21 cellular contexts compared by ENCODE assay signal in the genomic region with DNA sequence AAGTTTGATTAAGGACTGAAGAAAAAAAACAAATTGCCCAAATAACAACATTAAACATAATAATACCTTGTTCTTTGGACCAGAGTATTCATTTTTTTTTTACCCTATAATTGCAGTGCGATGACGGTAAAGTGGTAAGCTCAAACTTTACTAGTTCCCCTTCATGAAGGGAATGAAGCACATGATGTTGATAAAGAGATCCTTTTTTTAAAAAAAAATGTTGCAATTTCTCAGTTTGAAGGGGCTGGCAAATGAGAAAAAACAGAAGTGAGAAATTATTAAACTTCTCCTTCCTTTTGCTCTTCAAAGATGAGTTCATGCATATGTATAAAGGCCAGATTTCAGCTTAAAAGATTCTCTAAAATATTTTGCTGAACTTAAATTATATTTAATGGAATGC.
DNase-seq lines count a peak whose midpoint lies in the region; ATAC-seq, FAIRE-seq and TF ChIP-seq lines count a peak whose summit lies in the region.
"Had no signal": no experiment of that assay in that cellular context is flagged by ENCODE, and none has a peak within 500 bp of the region (broad histone marks: within the 10 kb centered on the region; RNA-seq: fewer than 3 reads in every experiment).

No MANE protein-coding gene starts in this region.

- H3K36me3 ChIP-seq in OCI-LY3 (replicated peaks; ENCODE audit: low read depth, low read length), result no peaks in the 10 kb centered on the region
- no peaks in the 10 kb centered on the region for H3K36me3 ChIP-seq in HepG2 (replicated peaks in 1 of 2; ENCODE audit: control insufficient read depth in 1 of 2, insufficient read depth in 2 of 2, low read length in 2 of 2)
- H3K36me3 ChIP-seq: left ventricle myocardium inferior, pancreas had no signal

- WGBS in HepG2 (ENCODE audit: low lambda C conversion rate), result 0% methylated on average over 2 of the region's 2 CpGs

- TF ChIP-seq EP300 in HepG2 (IDR thresholded peaks at IDR 0.05; ENCODE audit: low read depth in 2 of 2, low read length in 2 of 2) (no peak), HepG2 (CRISPR knock-in tag; IDR thresholded peaks at IDR 0.05; ENCODE audit: borderline replicate concordance) (no peak)

- no peak for TF ChIP-seq RAD21 in HepG2 (CRISPR knock-in tag; IDR thresholded peaks at IDR 0.05)

- no peak for FAIRE-seq in HepG2 (lab: Jason Lieb, UNC)
- FAIRE-seq: D721Med, endothelial cell of umbilical vein, GM18507 had no signal

- no peak overlapping the region for H3K27ac Mint-ChIP-seq in T-helper 2 cell treated with Interferon-gamma antibody and Interleukin-4, amounts not matched to agents 5 μg/mL and 100 μg/mL, for 36 hours
- H3K27ac Mint-ChIP-seq: activated CD4-positive, alpha-beta T cell treated with anti-CD3 and anti-CD28 coated beads, Interleukin-2, amount 10 ng/mL, durations not matched to agents 7 days and 5 days; activated T-cell treated with anti-CD3 and anti-CD28 coated beads, Interleukin-2, amount 50 U/mL, for 72 hours; CD4-positive, CD25-positive, alpha-beta regulatory T cell; WTC11 had no signal

- no peak for TF ChIP-seq POLR2A in HepG2 (IDR thresholded peaks at IDR 0.05; ENCODE audit: insufficient read depth in 1 of 2, low read depth in 2 of 2, low read length in 2 of 2)

- BruUV-seq in HepG2 (replicated peaks; lab: Mats Ljungman, UMichigan), result no TSS peak

- ATAC-seq in HepG2 (no peak), GM19328 (IDR thresholded peaks at IDR 0.05; ENCODE audit: unreplicated experiment) (no peak), HG02970 (IDR thresholded peaks at IDR 0.05; ENCODE audit: low FRiP score, unreplicated experiment) (no peak)
- ATAC-seq: activated T-cell treated with anti-CD3 and anti-CD28 coated beads, Interleukin-2, amount 50 U/mL, for 72 hours; WTC11 had no signal

- H3K27me3 Mint-ChIP-seq in T-helper 2 cell treated with Interferon-gamma antibody and Interleukin-4, amounts not matched to agents 5 μg/mL and 100 μg/mL, for 36 hours (ENCODE audit: low read depth), result no peaks in the 10 kb centered on the region
- H3K27me3 Mint-ChIP-seq: activated CD4-positive, alpha-beta T cell treated with anti-CD3 and anti-CD28 coated beads, Interleukin-2, amount 10 ng/mL, durations not matched to agents 7 days and 5 days; CD4-positive, CD25-positive, alpha-beta regulatory T cell had no signal

- H3K4me1 ChIP-seq in OCI-LY3 (ENCODE audit: low read length) (peaks cover 34% of the 10 kb centered on the region), HepG2 (ENCODE audit: insufficient read depth, low read length) (no peaks in the 10 kb centered on the region)
- H3K4me1 ChIP-seq: left ventricle myocardium inferior, pancreas had no signal

- TF ChIP-seq CTCF in OCI-LY3 (IDR thresholded peaks at IDR 0.05; ENCODE audit: low read depth, low read length), result no peak
- TF ChIP-seq CTCF in HepG2 (CRISPR knock-in tag; IDR thresholded peaks at IDR 0.05), result no peak

- H2AFZ ChIP-seq in OCI-LY3 (ENCODE audit: low read depth, low read length) (peak overlapping the region; percentile 82), HepG2 (ENCODE audit: low read length) (no peak overlapping the region)

- no peaks in the 10 kb centered on the region for H3K9me3 ChIP-seq in OCI-LY3 (ENCODE audit: insufficient read depth, low read length)
- no peaks in the 10 kb centered on the region for H3K9me3 ChIP-seq in HepG2 (ENCODE audit: low read length)
- H3K9me3 ChIP-seq: left ventricle myocardium inferior, pancreas had no signal

- POLR2A ChIA-PET in HepG2 (lab: Yijun Ruan, JAX), result no interaction called here

- peak overlapping the region; percentile 64 for H3K9ac ChIP-seq in OCI-LY3 (ENCODE audit: low read length)
- H3K9ac ChIP-seq in HepG2 (ENCODE audit: insufficient read depth, low read depth, low read length), result no peak overlapping the region

- no peaks in the 10 kb centered on the region for H3K4me1 Mint-ChIP-seq in T-helper 2 cell treated with Interferon-gamma antibody and Interleukin-4, amounts not matched to agents 5 μg/mL and 100 μg/mL, for 36 hours (ENCODE audit: low read depth)
- H3K4me1 Mint-ChIP-seq: activated CD4-positive, alpha-beta T cell treated with anti-CD3 and anti-CD28 coated beads, Interleukin-2, amount 10 ng/mL, durations not matched to agents 7 days and 5 days; CD4-positive, CD25-positive, alpha-beta regulatory T cell; central memory CD8-positive, alpha-beta T cell had no signal

- H3K27ac ChIP-seq in OCI-LY3 (ENCODE audit: low read length), result peak overlapping the region; percentile 95
- H3K27ac ChIP-seq in epithelial cell of prostate, result peak overlapping the region; percentile 63
- no peak overlapping the region for H3K27ac ChIP-seq in HepG2 (ENCODE audit: extremely low read length, insufficient read depth, low read length)
- H3K27ac ChIP-seq: left ventricle myocardium inferior had no signal

- CTCF ChIA-PET in HepG2 (lab: Yijun Ruan, JAX; ENCODE audit: low intra/inter-chr PET ratio, low total read pairs), result no interaction called here

- DNase-seq in Kasumi-1 (lab: John Stamatoyannopoulos, UW) (peak; percentile 32 to 51), epithelial cell of prostate (ENCODE audit: low read depth, low spot score) (no peak), HepG2 (ENCODE audit: low spot score) (no peak)
- DNase-seq in T-helper 2 cell treated with Interferon-gamma antibody and Interleukin-4, amounts not matched to agents 5 μg/mL and 100 μg/mL, for 36 hours (ENCODE audit: low spot score), result no peak
- DNase-seq: activated CD4-positive, alpha-beta T cell treated with anti-CD3 and anti-CD28 coated beads, Interleukin-2, amount 10 ng/mL, durations not matched to agents 7 days and 5 days; activated naive CD4-positive, alpha-beta T cell; activated T-cell treated with anti-CD3 and anti-CD28 coated beads, Interleukin-2, amount 50 U/mL, for 72 hours; CD4-positive, CD25-positive, alpha-beta regulatory T cell; left ventricle myocardium inferior; NCI-H1105; NCI-H2029; pancreas had no signal

- no peaks in the 10 kb centered on the region for H3K36me3 Mint-ChIP-seq in T-helper 2 cell treated with Interferon-gamma antibody and Interleukin-4, amounts not matched to agents 5 μg/mL and 100 μg/mL, for 36 hours (ENCODE audit: low read depth)
- H3K36me3 Mint-ChIP-seq: CD4-positive, CD25-positive, alpha-beta regulatory T cell had no signal

- in situ Hi-C loops in HepG2 (cut with HindIII; ENCODE audit: extremely low pct_ligation_motif_present, low pct_unique_long_range_greater_than_20kb), result no loop called here

- intact Hi-C loops in HepG2 (cut with micrococcal nuclease; ENCODE audit: unreplicated experiment), result no loop called here

- no peaks in the 10 kb centered on the region for H3K9me3 Mint-ChIP-seq in T-helper 2 cell treated with Interferon-gamma antibody and Interleukin-4, amounts not matched to agents 5 μg/mL and 100 μg/mL, for 36 hours
- H3K9me3 Mint-ChIP-seq: activated CD4-positive, alpha-beta T cell treated with anti-CD3 and anti-CD28 coated beads, Interleukin-2, amount 10 ng/mL, durations not matched to agents 7 days and 5 days; central memory CD8-positive, alpha-beta T cell; nephron had no signal

- no peaks in the 10 kb centered on the region for H3K27me3 ChIP-seq in OCI-LY3 (ENCODE audit: low read depth, low read length)
- H3K27me3 ChIP-seq in HepG2 (ENCODE audit: control insufficient read depth in 1 of 2, insufficient read depth in 2 of 2, low read length in 2 of 2), result no peaks in the 10 kb centered on the region
- H3K27me3 ChIP-seq: pancreas had no signal

- H4K20me1 ChIP-seq in OCI-LY3 (ENCODE audit: insufficient read depth, low read length), result no peaks in the 10 kb centered on the region
- H4K20me1 ChIP-seq in HepG2 (ENCODE audit: insufficient read depth, low read length), result no peaks in the 10 kb centered on the region

- no peak overlapping the region for H3K4me3 Mint-ChIP-seq in T-helper 2 cell treated with Interferon-gamma antibody and Interleukin-4, amounts not matched to agents 5 μg/mL and 100 μg/mL, for 36 hours
- H3K4me3 Mint-ChIP-seq: activated CD4-positive, alpha-beta T cell treated with anti-CD3 and anti-CD28 coated beads, Interleukin-2, amount 10 ng/mL, durations not matched to agents 7 days and 5 days; activated T-cell treated with anti-CD3 and anti-CD28 coated beads, Interleukin-2, amount 50 U/mL, for 72 hours; CD4-positive, CD25-positive, alpha-beta regulatory T cell; central memory CD8-positive, alpha-beta T cell; nephron; WTC11 had no signal

- H3K79me2 ChIP-seq in OCI-LY3 (ENCODE audit: low read length) (no peaks in the 10 kb centered on the region), HepG2 (ENCODE audit: insufficient read depth, low read length) (no peaks in the 10 kb centered on the region)

- H3K4me2 ChIP-seq in OCI-LY3 (ENCODE audit: low read length) (peak overlapping the region; percentile 83), HepG2 (ENCODE audit: low read depth, low read length) (no peak overlapping the region)

- peak overlapping the region; percentile 62 for H3K4me3 ChIP-seq in OCI-LY3 (ENCODE audit: low read length)
- H3K4me3 ChIP-seq in HepG2 (replicated peaks in 1 of 3; ENCODE audit: insufficient read depth in 1 of 3, low read depth in 2 of 3, low read length in 3 of 3), result no peak overlapping the region
- H3K4me3 ChIP-seq: left ventricle myocardium inferior, pancreas had no signal

TF ChIP-seq in HepG2, 621 proteins besides CTCF, POLR2A, EP300 and RAD21 (continues in another document):
- TF ChIP-seq NFE2L2 (IDR thresholded peaks at IDR 0.05; ENCODE audit: low read length) (no peak), REPIN1 (CRISPR knock-in tag; IDR thresholded peaks at IDR 0.05; ENCODE audit: borderline replicate concordance, low read depth) (no peak), TFAP4 (IDR thresholded peaks at IDR 0.05; ENCODE audit: borderline replicate concordance, low read depth) (no peak), ZZZ3 (CRISPR knock-in tag; IDR thresholded peaks at IDR 0.05; ENCODE audit: borderline replicate concordance) (no peak), ZFYVE20 (CRISPR knock-in tag; IDR thresholded peaks at IDR 0.05; ENCODE audit: borderline replicate concordance, low read depth) (no peak), ZFP36L1 (CRISPR knock-in tag; IDR thresholded peaks at IDR 0.05) (no peak), NR2C2 (CRISPR knock-in tag; IDR thresholded peaks at IDR 0.05; ENCODE audit: borderline replicate concordance) (no peak), NCOA5 (CRISPR knock-in tag; IDR thresholded peaks at IDR 0.05) (no peak), HNF4G (IDR thresholded peaks at IDR 0.05; ENCODE audit: borderline replicate concordance, low read depth, low read length) (no peak), HNF4G (CRISPR knock-in tag; IDR thresholded peaks at IDR 0.05; ENCODE audit: borderline replicate concordance, low read depth) (no peak)

Comparison
In these comparisons a context has a peak if more than half of its experiments do, and no peak if none do; other contexts are left out.
1. DNase-seq: peak in Kasumi-1 (2 of 2); none in epithelial cell of prostate (single experiment), HepG2 (single experiment) and T-helper 2 cell treated with Interferon-gamma antibody and Interleukin-4, amounts not matched to agents 5 μg/mL and 100 μg/mL, for 36 hours (single experiment).